Comparison of ENCODE assay signal across 16 cellular contexts in the genomic region with DNA sequence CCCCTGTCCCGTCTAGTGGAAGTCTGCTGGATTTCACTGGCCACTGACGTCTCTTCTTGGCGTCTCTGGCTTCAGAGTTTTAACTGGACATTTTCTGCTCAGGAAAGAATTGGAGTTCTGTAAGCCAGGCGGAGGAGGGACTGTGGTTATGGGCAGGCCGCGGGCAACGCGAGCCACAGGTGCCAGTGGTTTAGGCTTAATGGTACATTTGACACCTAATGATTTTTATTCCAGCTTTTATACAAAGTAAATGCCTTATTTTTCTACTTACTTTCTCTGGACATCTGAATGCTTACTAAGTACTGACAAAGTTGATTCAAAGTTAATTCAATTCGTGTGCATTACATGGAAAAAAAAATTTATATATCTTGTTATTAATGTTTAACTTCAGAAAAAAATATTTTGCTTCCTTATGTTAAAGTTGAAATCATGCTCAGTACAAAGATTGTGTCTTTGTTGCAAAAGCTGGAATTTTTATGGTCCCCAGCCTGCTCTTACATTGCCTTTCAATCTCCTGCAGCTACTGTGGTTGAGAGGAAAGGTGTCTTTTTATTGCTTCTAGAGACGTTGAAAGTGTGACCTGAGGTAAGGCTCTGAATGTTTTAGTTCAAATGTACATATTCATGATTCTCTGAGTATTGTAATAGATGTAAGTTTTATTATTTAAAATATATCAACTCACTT.
A peak's percentile ranks its signal among the peaks of the same experiment; 100 is the strongest.
DNase-seq lines count a peak whose midpoint lies in the region; ATAC-seq, FAIRE-seq and TF ChIP-seq lines count a peak whose summit lies in the region.
"Had no signal": no experiment of that assay in that cellular context is flagged by ENCODE, and none has a peak within 500 bp of the region (broad histone marks: within the 10 kb centered on the region; RNA-seq: fewer than 3 reads in every experiment).

No MANE protein-coding gene starts in this region.

- intact Hi-C loops in left colon (cut with DNase I, micrococcal nuclease) (no loop called here), pancreas (cut with DNase I) (no loop called here)

- H3K4me1 ChIP-seq in pancreas: no peaks in the 10 kb centered on the region
- H3K4me1 ChIP-seq: BLaER1 had no signal

- FAIRE-seq in pancreas (lab: Jason Lieb, UNC): peak; percentile 13
- FAIRE-seq: GM12878, GM18507 had no signal

- peaks cover 2% of the 10 kb centered on the region for H3K9me3 Mint-ChIP-seq in type B pancreatic cell
- H3K9me3 Mint-ChIP-seq: CD8-positive, alpha-beta memory T cell had no signal

- H3K36me3 Mint-ChIP-seq in type B pancreatic cell: no peaks in the 10 kb centered on the region
- H3K36me3 Mint-ChIP-seq: CD8-positive, alpha-beta memory T cell had no signal

- DNase-seq in NCI-H2107 treated with DMSO at 0.1 percent for 48 hours (lab: John Stamatoyannopoulos, UW; ENCODE audit: unreplicated experiment) (peak; percentile 27), NCI-H2107 (lab: John Stamatoyannopoulos, UW) (no peak), left colon (peak in 1 of 2 donors; percentile 23), pancreas (no peak), type B pancreatic cell (ENCODE audit: extremely low spot score, unreplicated experiment) (peak; percentile 32)
- no peak for DNase-seq in stimulated activated CD4-positive, alpha-beta T cell treated with anti-CD3 and anti-CD28 coated beads, Interleukin-4, amount 100 ng/mL, for 1 hour
- no peak for DNase-seq in stimulated activated CD4-positive, alpha-beta T cell treated with anti-CD3 and anti-CD28 coated beads, Interleukin-1b, Interleukin-23, amount 100 ng/mL, for 48 hours
- DNase-seq: CD8-positive, alpha-beta memory T cell; DMS 273 treated with DMSO at 0.1 percent for 48 hours; HCEC 1CT; HFFc6 had no signal

- WGBS in pancreas, 2 donors: 62 to 71% methylated on average over 10 of the region's 10 CpGs

- no peaks in the 10 kb centered on the region for H3K27me3 Mint-ChIP-seq in type B pancreatic cell

- H3K4me3 ChIP-seq in pancreas: no peak overlapping the region
- H3K4me3 ChIP-seq: BLaER1, GM12878 had no signal

- H3K27ac ChIP-seq in pancreas: no peak overlapping the region
- H3K27ac ChIP-seq: 22Rv1, BLaER1 had no signal

- H3K27me3 ChIP-seq in pancreas: no peaks in the 10 kb centered on the region
- H3K27me3 ChIP-seq: BLaER1 had no signal

- no peaks in the 10 kb centered on the region for H3K9me3 ChIP-seq in pancreas
- H3K9me3 ChIP-seq: BLaER1 had no signal

- ATAC-seq in left colon: peak; percentile 94
- ATAC-seq in pancreas: no peak
- ATAC-seq in GM19395 (IDR thresholded peaks at IDR 0.05; ENCODE audit: unreplicated experiment): no peak
- ATAC-seq: GM12878 had no signal

- H3K27ac Mint-ChIP-seq in type B pancreatic cell: no peak overlapping the region
- H3K27ac Mint-ChIP-seq: CD8-positive, alpha-beta memory T cell; HFFc6 had no signal

- no peaks in the 10 kb centered on the region for H3K36me3 ChIP-seq in pancreas
- H3K36me3 ChIP-seq: BLaER1 had no signal

- H3K4me3 Mint-ChIP-seq in type B pancreatic cell: no peak overlapping the region
- H3K4me3 Mint-ChIP-seq: CD8-positive, alpha-beta memory T cell; HFFc6 had no signal

- TF ChIP-seq CTCF in pancreas (IDR thresholded peaks at IDR 0.05): no peak
- no peak for TF ChIP-seq CTCF in type B pancreatic cell (conservative IDR thresholded peaks at IDR 0.05)

- peaks cover 29% of the 10 kb centered on the region for H3K4me1 Mint-ChIP-seq in type B pancreatic cell (ENCODE audit: unreplicated experiment)
- H3K4me1 Mint-ChIP-seq: CD8-positive, alpha-beta memory T cell had no signal

Comparison
In these comparisons a context has a peak if more than half of its experiments do, and no peak if none do; other contexts are left out.
1. DNase-seq: peak in NCI-H2107 treated with DMSO at 0.1 percent for 48 hours (single experiment) and type B pancreatic cell (single experiment); none in NCI-H2107 (single experiment), pancreas (0 of 6), stimulated activated CD4-positive, alpha-beta T cell treated with anti-CD3 and anti-CD28 coated beads, Interleukin-4, amount 100 ng/mL, for 1 hour (single experiment) and stimulated activated CD4-positive, alpha-beta T cell treated with anti-CD3 and anti-CD28 coated beads, Interleukin-1b, Interleukin-23, amount 100 ng/mL, for 48 hours (single experiment).